Comparison of ENCODE assay signal across 8 cellular contexts in genomic region chr11:47355283-47356128, GRCh38. TPM values are rescaled to one million over a fixed set of nuclear protein-coding genes. Genes with fewer than 3 reads are reported as not detected.
DNase-seq lines count a peak whose midpoint lies in the region; ATAC-seq and TF ChIP-seq lines count a peak whose summit lies in the region.

No MANE protein-coding gene starts in this region.

- intact Hi-C loops in body of pancreas (cut with DNase I), result no loop called here

- DNase-seq in COLO829 (ENCODE audit: low spot score) (peak; percentile 90), HPDE6-E6E7 (ENCODE audit: extremely low spot score) (peak; percentile 81), NCI-H774 (lab: John Stamatoyannopoulos, UW) (peak; percentile 92), body of pancreas (peak; percentile 96 to 99 (median 98)), iPS DF 19.7 (ENCODE audit: low read depth, low spot score) (peak; percentile 86), retina (peak; percentile 90)

- H3K36me3 ChIP-seq in body of pancreas (replicated peaks in 1 of 2; ENCODE audit: insufficient read depth in 1 of 2, low read depth in 2 of 2), result no peaks in the 10 kb centered on the region

- peaks cover 34% of the 10 kb centered on the region for H3K4me1 ChIP-seq in body of pancreas

- H3K27ac ChIP-seq in body of pancreas, result peak overlapping the region in 1 of 4 donors; percentile 23

- H3K9me3 ChIP-seq in body of pancreas, result no peaks in the 10 kb centered on the region

- 16 to 30% methylated on average over 20 to 41 of the region's 47 CpGs for WGBS in body of pancreas, 2 donors

- TF ChIP-seq POLR2A in body of pancreas (IDR thresholded peaks at IDR 0.05), result peak in 1 of 3 donors; percentile 14

- peak; percentile 90 for ATAC-seq in body of pancreas
- no peak for ATAC-seq in HG02588 (IDR thresholded peaks at IDR 0.05; ENCODE audit: unreplicated experiment)
- ATAC-seq in HG03521 (IDR thresholded peaks at IDR 0.05; ENCODE audit: unreplicated experiment), result no peak

- no peak overlapping the region for H3K4me3 ChIP-seq in body of pancreas

- H3K27me3 ChIP-seq in body of pancreas, result no peaks in the 10 kb centered on the region

- peak; percentile 88 to 100 (median 99) for TF ChIP-seq CTCF in body of pancreas (IDR thresholded peaks at IDR 0.05)

RNA-seq across cellular contexts. Expression of gene MYBPC3, which starts 3.0 kb away (rescaled TPM):
- total RNA-seq in body of pancreas, result not detected

RNA-seq across cellular contexts. Expression of gene SPI1, which starts 22.8 kb away (rescaled TPM):
- total RNA-seq in body of pancreas, result 10 to 100 TPM in 1 of 2 donors, 1 to 10 TPM in 1; 7.5 to 10.9 TPM

RNA-seq across cellular contexts. Expression of gene SLC39A13, which starts 52.9 kb away (rescaled TPM):
- total RNA-seq in body of pancreas, result 10 to 100 TPM; 54.7 TPM
